Comparison of ENCODE assay signal across 1 cellular context in genomic region chr18:44651453-44651852, GRCh38.
TF ChIP-seq lines count a peak whose summit lies in the region.

No MANE protein-coding gene starts in this region.

TF ChIP-seq in IMR-90, 13 proteins besides CTCF, POLR2A, EP300 and RAD21 (continued from another document):
- TF ChIP-seq USF2 (IDR thresholded peaks at IDR 0.05; ENCODE audit: low read depth, low read length) (no peak), NFE2L2 (IDR thresholded peaks at IDR 0.05; ENCODE audit: low read depth, low read length) (no peak)
